18 cellular contexts compared by ENCODE assay signal in genomic region chr2:72204782-72205545, GRCh38. TPM values are rescaled to one million over a fixed set of nuclear protein-coding genes. Genes with fewer than 3 reads are reported as not detected.
DNase-seq lines count a peak whose midpoint lies in the region; ATAC-seq and TF ChIP-seq lines count a peak whose summit lies in the region.
"Had no signal": no experiment of that assay in that cellular context is flagged by ENCODE, and none has a peak within 500 bp of the region (broad histone marks: within the 10 kb centered on the region; RNA-seq: fewer than 3 reads in every experiment).

No MANE protein-coding gene starts in this region.

- H3K9me3 Mint-ChIP-seq in Calu3 (ENCODE audit: low read depth, unreplicated experiment) = no peaks in the 10 kb centered on the region
- no peaks in the 10 kb centered on the region for H3K9me3 Mint-ChIP-seq in activated CD8-positive, alpha-beta T cell treated with anti-CD3 and anti-CD28 coated beads, Interleukin-2, amount 10 ng/mL, durations not matched to agents 7 days and 5 days (ENCODE audit: insufficient read depth)
- H3K9me3 Mint-ChIP-seq: activated CD4-positive, alpha-beta T cell treated with anti-CD3 and anti-CD28 coated beads, Interleukin-2, amount 10 ng/mL, durations not matched to agents 7 days and 5 days; activated naive CD8-positive, alpha-beta T cell treated with anti-CD3 and anti-CD28 coated beads for 36 hours; activated T-cell treated with anti-CD3 and anti-CD28 coated beads, Interleukin-2, amount 50 U/mL, for 24 hours had no signal

- H3K36me3 ChIP-seq in colonic mucosa (no peaks in the 10 kb centered on the region), right atrium auricular region (no peaks in the 10 kb centered on the region)

- H3K4me3 ChIP-seq in colonic mucosa (no peak overlapping the region), right atrium auricular region (no peak overlapping the region)
- H3K4me3 ChIP-seq: smooth muscle cell had no signal

- no peak for ATAC-seq in activated CD8-positive, alpha-beta T cell treated with anti-CD3 and anti-CD28 coated beads, Interleukin-2, amount 10 ng/mL, durations not matched to agents 7 days and 5 days
- ATAC-seq: PC-3 had no signal

- peaks cover 35% of the 10 kb centered on the region for H3K4me1 Mint-ChIP-seq in Calu3 (ENCODE audit: low read depth, unreplicated experiment)
- H3K4me1 Mint-ChIP-seq in activated CD8-positive, alpha-beta T cell treated with anti-CD3 and anti-CD28 coated beads, Interleukin-2, amount 10 ng/mL, durations not matched to agents 7 days and 5 days (ENCODE audit: low read depth) = no peaks in the 10 kb centered on the region
- H3K4me1 Mint-ChIP-seq: activated CD4-positive, alpha-beta T cell treated with anti-CD3 and anti-CD28 coated beads, Interleukin-2, amount 10 ng/mL, durations not matched to agents 7 days and 5 days; activated naive CD8-positive, alpha-beta T cell treated with anti-CD3 and anti-CD28 coated beads for 36 hours had no signal

- H3K4me1 ChIP-seq in colonic mucosa (peaks cover 13% of the 10 kb centered on the region), right atrium auricular region (peaks cover 0 to 31% of the 10 kb centered on the region in 2 donors)

- POLR2A ChIA-PET in activated CD8-positive, alpha-beta T cell treated with anti-CD3 and anti-CD28 coated beads, Interleukin-2, amount 10 ng/mL, durations not matched to agents 7 days and 5 days (lab: Charles Lee) = no interaction called here

- peak overlapping the region in 1 of 2 donors; percentile 67 for H3K9ac ChIP-seq in colonic mucosa (ENCODE audit: low read depth in 2 of 2, low read length in 2 of 2)

- peak overlapping the region; percentile 74 for H3K27ac ChIP-seq in colonic mucosa
- peak overlapping the region; percentile 47 to 49 for H3K27ac ChIP-seq in right atrium auricular region

- DNase-seq in Calu3 (no peak), colonic mucosa (no peak), right atrium auricular region (ENCODE audit: low spot score) (no peak), pons (ENCODE audit: low spot score) (peak; percentile 45), NCI-H510A treated with DMSO at 0.1 percent for 48 hours (lab: John Stamatoyannopoulos, UW) (no peak), NCI-H1048 (lab: John Stamatoyannopoulos, UW) (no peak), islet precursor cell (no peak)
- no peak for DNase-seq in activated CD8-positive, alpha-beta T cell treated with anti-CD3 and anti-CD28 coated beads, Interleukin-2, amount 10 ng/mL, durations not matched to agents 7 days and 5 days
- DNase-seq: activated CD4-positive, alpha-beta T cell treated with anti-CD3 and anti-CD28 coated beads, Interleukin-2, amount 10 ng/mL, durations not matched to agents 7 days and 5 days; activated naive CD8-positive, alpha-beta T cell treated with anti-CD3 and anti-CD28 coated beads for 36 hours; activated T-cell treated with anti-CD3 and anti-CD28 coated beads, Interleukin-2, amount 50 U/mL, for 24 hours; COR-L47; GDM1; NCI-H1930; NCI-H524 treated with DMSO at 0.1 percent for 48 hours; PC-3; stimulated activated naive CD4-positive, alpha-beta T cell had no signal

- CTCF ChIA-PET in Calu3 (lab: Charles Lee) = interaction anchor here (0.5 to 1.2 kb wide), 5 partner anchors 10 to 130 kb away, joined by 3 to 8 read pairs (median 4); no protein-coding TSS in a partner anchor
- CTCF ChIA-PET in activated CD8-positive, alpha-beta T cell treated with anti-CD3 and anti-CD28 coated beads, Interleukin-2, amount 10 ng/mL, durations not matched to agents 7 days and 5 days (lab: Charles Lee) = no interaction called here

- peak overlapping the region; percentile 29 for H3K4me3 Mint-ChIP-seq in Calu3 (ENCODE audit: low read depth, unreplicated experiment)
- H3K4me3 Mint-ChIP-seq in activated CD8-positive, alpha-beta T cell treated with anti-CD3 and anti-CD28 coated beads, Interleukin-2, amount 10 ng/mL, durations not matched to agents 7 days and 5 days = no peak overlapping the region
- H3K4me3 Mint-ChIP-seq: activated CD4-positive, alpha-beta T cell treated with anti-CD3 and anti-CD28 coated beads, Interleukin-2, amount 10 ng/mL, durations not matched to agents 7 days and 5 days; activated naive CD8-positive, alpha-beta T cell treated with anti-CD3 and anti-CD28 coated beads for 36 hours; activated T-cell treated with anti-CD3 and anti-CD28 coated beads, Interleukin-2, amount 50 U/mL, for 24 hours had no signal

- H3K36me3 Mint-ChIP-seq in Calu3 (ENCODE audit: insufficient read depth, unreplicated experiment) = no peaks in the 10 kb centered on the region
- H3K36me3 Mint-ChIP-seq in activated CD8-positive, alpha-beta T cell treated with anti-CD3 and anti-CD28 coated beads, Interleukin-2, amount 10 ng/mL, durations not matched to agents 7 days and 5 days (ENCODE audit: low read depth) = no peaks in the 10 kb centered on the region
- H3K36me3 Mint-ChIP-seq: activated naive CD8-positive, alpha-beta T cell treated with anti-CD3 and anti-CD28 coated beads for 36 hours had no signal

- intact Hi-C loops in Calu3 (cut with micrococcal nuclease; ENCODE audit: unreplicated experiment) = no loop called here
- intact Hi-C loops in colonic mucosa (cut with DNase I) = no loop called here

- H3K9me3 ChIP-seq in colonic mucosa (no peaks in the 10 kb centered on the region), right atrium auricular region (no peaks in the 10 kb centered on the region)

- no TSS peak for BruUV-seq in Calu3 (replicated peaks; lab: Mats Ljungman, UMichigan)

- H3K27me3 Mint-ChIP-seq in Calu3 (ENCODE audit: unreplicated experiment) = no peaks in the 10 kb centered on the region
- H3K27me3 Mint-ChIP-seq in activated CD8-positive, alpha-beta T cell treated with anti-CD3 and anti-CD28 coated beads, Interleukin-2, amount 10 ng/mL, durations not matched to agents 7 days and 5 days (ENCODE audit: low read depth) = no peaks in the 10 kb centered on the region
- H3K27me3 Mint-ChIP-seq: activated CD4-positive, alpha-beta T cell treated with anti-CD3 and anti-CD28 coated beads, Interleukin-2, amount 10 ng/mL, durations not matched to agents 7 days and 5 days; activated naive CD8-positive, alpha-beta T cell treated with anti-CD3 and anti-CD28 coated beads for 36 hours; activated T-cell treated with anti-CD3 and anti-CD28 coated beads, Interleukin-2, amount 50 U/mL, for 24 hours had no signal

- no peaks in the 10 kb centered on the region for H3K27me3 ChIP-seq in colonic mucosa
- H3K27me3 ChIP-seq in right atrium auricular region = no peaks in the 10 kb centered on the region

- TF ChIP-seq CTCF in Calu3 (IDR thresholded peaks at IDR 0.05; ENCODE audit: unreplicated experiment) (no peak), colonic mucosa (IDR thresholded peaks at IDR 0.05) (no peak), right atrium auricular region (IDR thresholded peaks at IDR 0.05) (no peak)

- H3K27ac Mint-ChIP-seq in Calu3 (ENCODE audit: unreplicated experiment) = peak overlapping the region; percentile 57
- H3K27ac Mint-ChIP-seq in activated CD8-positive, alpha-beta T cell treated with anti-CD3 and anti-CD28 coated beads, Interleukin-2, amount 10 ng/mL, durations not matched to agents 7 days and 5 days = no peak overlapping the region
- H3K27ac Mint-ChIP-seq: activated CD4-positive, alpha-beta T cell treated with anti-CD3 and anti-CD28 coated beads, Interleukin-2, amount 10 ng/mL, durations not matched to agents 7 days and 5 days; activated naive CD8-positive, alpha-beta T cell treated with anti-CD3 and anti-CD28 coated beads for 36 hours; activated T-cell treated with anti-CD3 and anti-CD28 coated beads, Interleukin-2, amount 50 U/mL, for 24 hours had no signal

RNA-seq across cellular contexts. Expression of gene CYP26B1, which starts 57.3 kb away (rescaled TPM):
- 3.0 and 5.1 TPM in 2 replicates for total RNA-seq in Calu3 (2022)
- 1 to 10 TPM; 1.0 to 1.9 TPM for total RNA-seq in colonic mucosa
- 10 to 100 TPM in 1 of 2 donors, 1 to 10 TPM in 1; 2.5 to 12.8 TPM for total RNA-seq in right atrium auricular region
- total RNA-seq in activated CD8-positive, alpha-beta T cell treated with anti-CD3 and anti-CD28 coated beads, Interleukin-2, amount 10 ng/mL, durations not matched to agents 7 days and 5 days = not detected
- total RNA-seq: activated CD4-positive, alpha-beta T cell treated with anti-CD3 and anti-CD28 coated beads, Interleukin-2, amount 10 ng/mL, durations not matched to agents 7 days and 5 days; activated naive CD8-positive, alpha-beta T cell treated with anti-CD3 and anti-CD28 coated beads for 36 hours had no signal
